In genomic region chrX:65282905-65283304, GRCh38 we compare ENCODE assay signal across 6 cellular contexts.
DNase-seq lines count a peak whose midpoint lies in the region; FAIRE-seq and TF ChIP-seq lines count a peak whose summit lies in the region.
"Not testable (repeated sequence)": the region's sequence is repeated elsewhere in the genome, so short reads cannot be mapped to it uniquely, and the experiment has no call there.

No MANE protein-coding gene starts in this region.

- H3K4me3 Mint-ChIP-seq in H9 = not testable (repeated sequence)

- DNase-seq in H9; H1 (ENCODE audit: low read depth in 1 of 2, low spot score in 2 of 2): not testable (repeated sequence)
- DNase-seq in amniotic epithelial cell (ENCODE audit: low read depth) (peak; percentile 54), epithelial cell of proximal tubule (ENCODE audit: low read depth) (peak; percentile 91), iris pigment epithelial cell (ENCODE audit: low read depth) (peak; percentile 26), mesenchymal stem cell (peak; percentile 0)

- CTCF ChIA-PET in H1 (lab: Charles Lee; ENCODE audit: partially characterized antibody) = not testable (repeated sequence)

- not testable (repeated sequence) for H4K5ac ChIP-seq in H9 (ENCODE audit: insufficient read length, low read depth, low read length); H1 (ENCODE audit: insufficient read length, low read depth, low read length)

- not testable (repeated sequence) for TF ChIP-seq POLR2A in H1 (IDR thresholded peaks at IDR 0.05; ENCODE audit: control extremely low read depth in 1 of 2, low read depth in 2 of 2, low read length in 2 of 2)

- H3K9me3 ChIP-seq in H9 (ENCODE audit: control insufficient read depth, low read depth, low read length); H1 (ENCODE audit: insufficient read depth in 2 of 2, low read depth in 1 of 2, low read length in 1 of 2): not testable (repeated sequence)
- H3K9me3 ChIP-seq in mesenchymal stem cell (ENCODE audit: control insufficient read depth, low read length) = peaks cover 19% of the 10 kb centered on the region

- POLR2A ChIA-PET in H1 (lab: Charles Lee; ENCODE audit: partially characterized antibody) = not testable (repeated sequence)

- not testable (repeated sequence) for H3K9ac ChIP-seq in H9 (ENCODE audit: extremely low read depth, insufficient read length, low read length); H1 (replicated peaks in 1 of 4; ENCODE audit: extremely low read depth in 1 of 4, low read depth in 3 of 4, low read length in 3 of 4); mesenchymal stem cell (ENCODE audit: low read length)

- not testable (repeated sequence) for H3K27me3 Mint-ChIP-seq in H9 (ENCODE audit: low read depth)

- not testable (repeated sequence) for H2AK5ac ChIP-seq in H9 (ENCODE audit: insufficient read length, low read length); H1 (ENCODE audit: low read depth, low read length); mesenchymal stem cell (ENCODE audit: low read length, severe bottlenecking)

- H3K56ac ChIP-seq in H9 (ENCODE audit: insufficient read length, low read depth, low read length); H1 (replicated peaks; ENCODE audit: insufficient read length, low read depth, low read length): not testable (repeated sequence)

- H2BK15ac ChIP-seq in H9 (ENCODE audit: low read depth, low read length); H1 (ENCODE audit: low read length); mesenchymal stem cell (ENCODE audit: low read depth, poor library complexity, severe bottlenecking): not testable (repeated sequence)

- H3T11ph ChIP-seq in H9 (ENCODE audit: low read length) = not testable (repeated sequence)

- not testable (repeated sequence) for H4K20me1 ChIP-seq in H9 (ENCODE audit: control insufficient read depth, insufficient read depth, insufficient read length); H1 (replicated peaks in 1 of 2; ENCODE audit: control insufficient read depth in 1 of 2, insufficient read depth in 2 of 2, low read length in 2 of 2)

- not testable (repeated sequence) for H3K4me1 ChIP-seq in H9 (ENCODE audit: insufficient read depth, low read length); H1 (replicated peaks in 1 of 4; ENCODE audit: control insufficient read depth in 3 of 4, insufficient read depth in 4 of 4, low read length in 3 of 4); mesenchymal stem cell (ENCODE audit: control insufficient read depth, insufficient read depth, low read depth, low read length)

- H3K36me3 Mint-ChIP-seq in H9 (ENCODE audit: insufficient read depth in 1 of 3, low read depth in 3 of 3) = not testable (repeated sequence)

- H2BK12ac ChIP-seq in H9 (ENCODE audit: insufficient read length, low read depth, low read length); H1 (ENCODE audit: low read depth, low read length); mesenchymal stem cell (ENCODE audit: low read length in 2 of 2): not testable (repeated sequence)

- not testable (repeated sequence) for TF ChIP-seq RAD21 in H1 (IDR thresholded peaks at IDR 0.05 in 1 of 2, conservative IDR thresholded peaks at IDR 0.05 in 1 of 2; ENCODE audit: low read depth in 2 of 2, low read length in 2 of 2)

- WGBS in H9 (ENCODE audit: extremely low coverage, insufficient read length, low lambda C conversion rate) = no CpG with 5 or more reads among the region's 8 CpGs
- WGBS in H1 (ENCODE audit: extremely low coverage in 1 of 2, insufficient coverage in 1 of 2, insufficient read length in 1 of 2, insufficient replicate concordance in 2 of 2, low coverage in 1 of 2, low lambda C conversion rate in 2 of 2, missing lambda C conversion rate in 1 of 2), 2 experiments = 94% methylated on average over 8 of the region's 8 CpGs; no CpG with 5 or more reads in 1 of the 2 experiments
- WGBS in mesenchymal stem cell = 93% methylated on average over 4 of the region's 8 CpGs

- not testable (repeated sequence) for H4K91ac ChIP-seq in H9 (ENCODE audit: insufficient read length, low read depth, low read length); H1 (replicated peaks; ENCODE audit: insufficient read length, low read length); mesenchymal stem cell (ENCODE audit: low read length)

- H2BK20ac ChIP-seq in H9 (ENCODE audit: low read depth, low read length, poor library complexity, severe bottlenecking); H1 (ENCODE audit: low read length): not testable (repeated sequence)

- H2BK5ac ChIP-seq in H9 (ENCODE audit: insufficient read length, low read length); H1 (ENCODE audit: low read depth, low read length); mesenchymal stem cell (ENCODE audit: low read depth, low read length, poor library complexity, severe bottlenecking): not testable (repeated sequence)

- not testable (repeated sequence) for H3K23me2 ChIP-seq in H9 (ENCODE audit: insufficient read length, low read depth, low read length, poor library complexity, severe bottlenecking); H1 (ENCODE audit: low read depth, low read length)

- not testable (repeated sequence) for H3K27ac Mint-ChIP-seq in H9

- not testable (repeated sequence) for H3K27me3 ChIP-seq in H9 (ENCODE audit: insufficient read depth, low read length); H1 (replicated peaks in 1 of 4; ENCODE audit: control insufficient read depth in 3 of 4, extremely low read depth in 1 of 4, insufficient read depth in 3 of 4, low read length in 3 of 4); mesenchymal stem cell (ENCODE audit: control insufficient read depth in 1 of 2, insufficient read depth in 1 of 2, low read length in 2 of 2)

- not testable (repeated sequence) for H3K18ac ChIP-seq in H9 (ENCODE audit: insufficient read length, low read depth, low read length); H1 (ENCODE audit: extremely low read depth, low read length); mesenchymal stem cell (ENCODE audit: low read depth in 1 of 2, low read length in 2 of 2)

- not testable (repeated sequence) for H3K79me2 ChIP-seq in H9 (ENCODE audit: insufficient read depth, low read length); H1 (ENCODE audit: control insufficient read depth in 1 of 2, insufficient read depth in 2 of 2, low read length in 2 of 2)

- not testable (repeated sequence) for H3K4me2 ChIP-seq in H9 (ENCODE audit: insufficient read depth, insufficient read length, low read length); H1 (ENCODE audit: insufficient read depth in 1 of 2, low read depth in 2 of 2, low read length in 2 of 2); mesenchymal stem cell (ENCODE audit: low read length, poor library complexity, severe bottlenecking)

- peak overlapping the region; percentile 82; the same call in 1 of the 2 replicates for H3K14ac ChIP-seq in H9 (ENCODE audit: insufficient read depth, low read length)
- H3K14ac ChIP-seq in H1 (ENCODE audit: insufficient read length); mesenchymal stem cell (ENCODE audit: low read length in 2 of 2): not testable (repeated sequence)

- peaks cover 74 to 76% of the 10 kb centered on the region in 2 experiments for H3K9me3 Mint-ChIP-seq in H9

- H3K4ac ChIP-seq in H9 (ENCODE audit: low read depth, low read length); H1 (replicated peaks; ENCODE audit: insufficient read length, low read depth, low read length); mesenchymal stem cell (ENCODE audit: low read depth in 1 of 2, low read length in 2 of 2): not testable (repeated sequence)

- not testable (repeated sequence) for H3K4me3 ChIP-seq in H1 (ENCODE audit: extremely low read depth in 1 of 4, insufficient read depth in 2 of 4, low read depth in 3 of 4, low read length in 4 of 4); epithelial cell of proximal tubule (ENCODE audit: low read depth, low read length); mesenchymal stem cell (ENCODE audit: insufficient read depth in 1 of 2, low read depth in 1 of 2, low read length in 2 of 2)

- not testable (repeated sequence) for TF ChIP-seq EP300 in H1 (IDR thresholded peaks at IDR 0.05; ENCODE audit: borderline replicate concordance in 1 of 2, low read depth in 2 of 2, low read length in 2 of 2)

- FAIRE-seq in H1 (lab: Jason Lieb, UNC) = not testable (repeated sequence)

- H3K79me1 ChIP-seq in H9 (ENCODE audit: insufficient read depth, low read depth, low read length, poor library complexity, severe bottlenecking); H1 (ENCODE audit: low read depth, low read length); mesenchymal stem cell (replicated peaks; ENCODE audit: low read length, poor library complexity, severe bottlenecking): not testable (repeated sequence)

- H2AFZ ChIP-seq in H9 (ENCODE audit: low read length); H1 (ENCODE audit: low read length); mesenchymal stem cell (ENCODE audit: low read depth, low read length): not testable (repeated sequence)

- not testable (repeated sequence) for TF ChIP-seq CTCF in H9 (conservative IDR thresholded peaks at IDR 0.05); H1 (IDR thresholded peaks at IDR 0.05; ENCODE audit: control extremely low read depth in 1 of 3, insufficient read depth in 1 of 3, low read depth in 1 of 3, low read length in 3 of 3); epithelial cell of proximal tubule (conservative IDR thresholded peaks at IDR 0.05; ENCODE audit: low read depth, low read length)

- not testable (repeated sequence) for H2BK120ac ChIP-seq in H9 (ENCODE audit: low read depth, low read length, poor library complexity, severe bottlenecking); H1 (replicated peaks; ENCODE audit: low read depth, low read length); mesenchymal stem cell (ENCODE audit: low read depth, low read length)

- not testable (repeated sequence) for H3K36me3 ChIP-seq in H1 (ENCODE audit: control insufficient read depth in 2 of 4, insufficient read depth in 4 of 4, low read length in 3 of 4); mesenchymal stem cell (ENCODE audit: control insufficient read depth in 1 of 2, insufficient read depth in 2 of 2, low read depth in 1 of 2, low read length in 2 of 2)

- H3K4me1 Mint-ChIP-seq in H9 = not testable (repeated sequence)

- not testable (repeated sequence) for H3K23ac ChIP-seq in H9 (ENCODE audit: insufficient read length, low read depth, low read length); H1 (ENCODE audit: insufficient read length); mesenchymal stem cell (ENCODE audit: low read length in 2 of 2)

- H3K27ac ChIP-seq in H9 (ENCODE audit: insufficient read length, low read depth, low read length); H1 (ENCODE audit: low read depth, low read length); mesenchymal stem cell (ENCODE audit: low read length, poor library complexity, severe bottlenecking): not testable (repeated sequence)

- not testable (repeated sequence) for H4K8ac ChIP-seq in H9 (replicated peaks; ENCODE audit: insufficient read length, low read depth, low read length); mesenchymal stem cell (ENCODE audit: low read length)
- H4K8ac ChIP-seq in H1 (ENCODE audit: extremely low read depth, insufficient read depth, low read length) = peak overlapping the region; percentile 99; the same call in 1 of the 2 replicates
